2 cellular contexts compared by ENCODE assay signal in the genomic region with DNA sequence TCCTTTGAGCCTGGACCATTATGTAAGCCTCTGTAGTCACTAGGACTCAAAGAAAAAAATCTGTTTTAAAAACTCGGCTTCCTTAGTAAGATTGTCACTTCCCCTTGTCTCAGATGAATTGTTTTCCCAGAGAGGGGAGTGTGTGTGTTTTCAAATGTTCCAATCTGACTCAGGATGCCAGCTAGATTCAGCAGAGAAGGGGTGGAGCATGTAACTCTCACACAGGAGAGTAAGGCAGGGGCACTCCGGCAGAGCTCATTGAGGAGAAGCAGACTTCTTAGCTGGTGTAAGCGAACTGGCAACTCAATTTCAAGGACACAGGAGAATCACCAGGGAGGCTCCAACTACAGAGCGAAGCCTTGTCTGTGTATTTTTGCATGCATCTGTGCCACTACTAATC.
TF ChIP-seq lines count a peak whose summit lies in the region.

No MANE protein-coding gene starts in this region.

TF ChIP-seq in liver, 16 proteins besides CTCF, POLR2A, EP300 and RAD21 (continued from another document):
- TF ChIP-seq ZBTB33 (IDR thresholded peaks at IDR 0.05): no peak
- no peak for TF ChIP-seq NR2F2 (IDR thresholded peaks at IDR 0.05)
- no peak for TF ChIP-seq YY1 (IDR thresholded peaks at IDR 0.05)

TF ChIP-seq in HepG2, 621 proteins besides CTCF, POLR2A, EP300 and RAD21 (continued from another document):
- TF ChIP-seq ZNF407 (CRISPR knock-in tag; IDR thresholded peaks at IDR 0.05; ENCODE audit: not compliant biosample characterization) (no peak), ZNF326 (CRISPR knock-in tag; IDR thresholded peaks at IDR 0.05; ENCODE audit: borderline replicate concordance) (no peak), ZNF75D (CRISPR knock-in tag; IDR thresholded peaks at IDR 0.05; ENCODE audit: borderline replicate concordance) (no peak), NFIC (IDR thresholded peaks at IDR 0.05; ENCODE audit: low read length) (no peak), TRAFD1 (CRISPR knock-in tag; IDR thresholded peaks at IDR 0.05; ENCODE audit: borderline replicate concordance) (no peak), ZNF713 (CRISPR knock-in tag; IDR thresholded peaks at IDR 0.05) (no peak), PCBP1 (IDR thresholded peaks at IDR 0.05; ENCODE audit: borderline replicate concordance, low read depth, low read length) (no peak), ZNF350 (CRISPR knock-in tag; IDR thresholded peaks at IDR 0.05; ENCODE audit: borderline replicate concordance, low read depth) (no peak), ZBTB42 (CRISPR knock-in tag; IDR thresholded peaks at IDR 0.05) (no peak), ZXDC (CRISPR knock-in tag; IDR thresholded peaks at IDR 0.05) (no peak), ZBTB20 (CRISPR knock-in tag; IDR thresholded peaks at IDR 0.05; ENCODE audit: borderline replicate concordance, low read depth) (no peak), BCL3 (CRISPR knock-in tag; IDR thresholded peaks at IDR 0.05) (no peak), PHB2 (IDR thresholded peaks at IDR 0.05; ENCODE audit: partially characterized antibody) (no peak), ZNF513 (CRISPR knock-in tag; conservative IDR thresholded peaks at IDR 0.05) (no peak), FIP1L1 (IDR thresholded peaks at IDR 0.05; ENCODE audit: borderline replicate concordance, insufficient read depth, low read depth, low read length) (no peak), ZNF724P (CRISPR knock-in tag; IDR thresholded peaks at IDR 0.05; ENCODE audit: borderline replicate concordance) (no peak), ZNF549 (CRISPR knock-in tag; IDR thresholded peaks at IDR 0.05) (no peak), IKZF4 (CRISPR knock-in tag; IDR thresholded peaks at IDR 0.05; ENCODE audit: borderline replicate concordance, low read depth, not compliant biosample characterization) (no peak), KDM5A (IDR thresholded peaks at IDR 0.05; ENCODE audit: borderline replicate concordance, low read length) (no peak)
